18 cellular contexts compared by ENCODE assay signal in genomic region chr1:228977741-228978140, GRCh38.
DNase-seq lines count a peak whose midpoint lies in the region; ATAC-seq, FAIRE-seq and TF ChIP-seq lines count a peak whose summit lies in the region.
"Had no signal": no experiment of that assay in that cellular context is flagged by ENCODE, and none has a peak within 500 bp of the region (broad histone marks: within the 10 kb centered on the region; RNA-seq: fewer than 3 reads in every experiment).

No MANE protein-coding gene starts in this region.

- H3K27me3 ChIP-seq in H9 (ENCODE audit: insufficient read depth, low read length) (no peaks in the 10 kb centered on the region), K562 (ENCODE audit: control insufficient read depth in 2 of 2, insufficient read depth in 2 of 2, low read length in 2 of 2) (peaks cover 43 to 59% of the 10 kb centered on the region in 2 experiments), transverse colon (no peaks in the 10 kb centered on the region)

- FAIRE-seq in K562 (lab: Jason Lieb, UNC) = no peak
- FAIRE-seq: D721Med, G401.6, GM12891 had no signal

- in situ Hi-C loops in K562 (cut with MboI) = no loop called here
- in situ Hi-C loops in transverse colon (cut with MboI; ENCODE audit: low pct_ligation_motif_present in 1 of 4, low pct_unique_long_range_greater_than_20kb in 1 of 4, low sequenced_read_pairs in 3 of 4) = no loop called here

- H3K27me3 Mint-ChIP-seq in H9 (ENCODE audit: low read depth) (no peaks in the 10 kb centered on the region; the same call in none of the 2 replicates), glutamatergic neuron (ENCODE audit: unreplicated experiment) (no peaks in the 10 kb centered on the region)
- H3K27me3 Mint-ChIP-seq in activated CD8-positive, alpha-beta memory T cell treated with anti-CD3 and anti-CD28 coated beads, Interleukin-2, amount 10 ng/mL, durations not matched to agents 7 days and 5 days = peaks cover 2% of the 10 kb centered on the region

- 100% methylated on average over 3 of the region's 3 CpGs for WGBS in H9 (ENCODE audit: extremely low coverage, insufficient read length, low lambda C conversion rate)
- 0% methylated on average over 3 of the region's 3 CpGs for WGBS in K562 (ENCODE audit: insufficient coverage, low coverage, missing lambda C conversion rate)
- WGBS in transverse colon (ENCODE audit: low coverage in 1 of 2), 2 donors = 91 to 96% methylated on average over 3 of the region's 3 CpGs

- H4K8ac ChIP-seq in H9 (replicated peaks; ENCODE audit: insufficient read length, low read depth, low read length) = no peak overlapping the region

- no peak overlapping the region for H4K91ac ChIP-seq in H9 (ENCODE audit: insufficient read length, low read depth, low read length)

- H2BK5ac ChIP-seq in H9 (ENCODE audit: insufficient read length, low read length) = no peak overlapping the region

- TF ChIP-seq EP300 in K562 (IDR thresholded peaks at IDR 0.05; ENCODE audit: low read length) = no peak
- no peak for TF ChIP-seq EP300 in transverse colon (IDR thresholded peaks at IDR 0.05; ENCODE audit: low read depth)

- no peaks in the 10 kb centered on the region for H3K23me2 ChIP-seq in H9 (ENCODE audit: insufficient read length, low read depth, low read length, poor library complexity, severe bottlenecking)

- H3K56ac ChIP-seq in H9 (ENCODE audit: insufficient read length, low read depth, low read length) = no peak overlapping the region

- H2AK5ac ChIP-seq in H9 (ENCODE audit: insufficient read length, low read length) = no peak overlapping the region

- H3K4me3 Mint-ChIP-seq in H9 = peak overlapping the region in 1 of 2 experiments; percentile 9; a peak in 2 of 5 replicates
- peak overlapping the region; percentile 13 for H3K4me3 Mint-ChIP-seq in glutamatergic neuron (ENCODE audit: unreplicated experiment)
- H3K4me3 Mint-ChIP-seq in activated CD8-positive, alpha-beta memory T cell treated with anti-CD3 and anti-CD28 coated beads, Interleukin-2, amount 10 ng/mL, durations not matched to agents 7 days and 5 days = no peak overlapping the region
- H3K4me3 Mint-ChIP-seq: CD14-positive monocyte; CD8-positive, alpha-beta T cell had no signal

- no peak overlapping the region for H2BK20ac ChIP-seq in H9 (ENCODE audit: low read depth, low read length, poor library complexity, severe bottlenecking)

- CTCF ChIA-PET in K562 (lab: Yijun Ruan, JAX; ENCODE audit: low intra/inter-chr PET ratio) = no interaction called here
- CTCF ChIA-PET in activated CD8-positive, alpha-beta memory T cell treated with anti-CD3 and anti-CD28 coated beads, Interleukin-2, amount 10 ng/mL, durations not matched to agents 7 days and 5 days (lab: Charles Lee) = no interaction called here

- intact Hi-C loops in K562 (cut with micrococcal nuclease) (no loop called here), transverse colon (cut with DNase I; ENCODE audit: low total_unique reads) (no loop called here)

- H4K20me1 ChIP-seq in H9 (ENCODE audit: control insufficient read depth, insufficient read depth, insufficient read length) (no peaks in the 10 kb centered on the region), K562 (replicated peaks; ENCODE audit: control insufficient read depth, insufficient read depth, low read length) (peaks cover 8% of the 10 kb centered on the region; the same call in 1 of the 2 replicates)

- no peak for TF ChIP-seq POLR2A in K562 (conservative IDR thresholded peaks at IDR 0.05)
- no peak for TF ChIP-seq POLR2A in transverse colon (IDR thresholded peaks at IDR 0.05)

- H3T11ph ChIP-seq in H9 (ENCODE audit: low read length) = no peak overlapping the region

- H3K14ac ChIP-seq in H9 (ENCODE audit: insufficient read depth, low read length) = no peak overlapping the region

- BruUV-seq in K562 (replicated peaks; lab: Mats Ljungman, UMichigan) = no TSS peak

- H3K36me3 Mint-ChIP-seq in H9 (ENCODE audit: insufficient read depth in 1 of 3, low read depth in 3 of 3) (no peaks in the 10 kb centered on the region; a peak in 1 of 7 replicates), glutamatergic neuron (ENCODE audit: unreplicated experiment) (no peaks in the 10 kb centered on the region)
- no peaks in the 10 kb centered on the region for H3K36me3 Mint-ChIP-seq in activated CD8-positive, alpha-beta memory T cell treated with anti-CD3 and anti-CD28 coated beads, Interleukin-2, amount 10 ng/mL, durations not matched to agents 7 days and 5 days
- H3K36me3 Mint-ChIP-seq: CD14-positive monocyte; CD8-positive, alpha-beta T cell had no signal

- H3K4me3 ChIP-seq in K562 = no peak overlapping the region
- H3K4me3 ChIP-seq in transverse colon = no peak overlapping the region

- H2BK12ac ChIP-seq in H9 (ENCODE audit: insufficient read length, low read depth, low read length) = no peak overlapping the region

- no peak for TF ChIP-seq CTCF in H9 (conservative IDR thresholded peaks at IDR 0.05)
- TF ChIP-seq CTCF in K562 (IDR thresholded peaks at IDR 0.05 in 2 of 3, conservative IDR thresholded peaks at IDR 0.05 in 1 of 3; ENCODE audit: insufficient read depth in 2 of 3, low read depth in 1 of 3, low read length in 3 of 3) = no peak
- TF ChIP-seq CTCF in glutamatergic neuron (IDR thresholded peaks at IDR 0.05; ENCODE audit: partially characterized antibody, unreplicated experiment) = no peak
- TF ChIP-seq CTCF in transverse colon (IDR thresholded peaks at IDR 0.05) = no peak

- no peak overlapping the region for H2AFZ ChIP-seq in H9 (ENCODE audit: low read length)
- H2AFZ ChIP-seq in K562 (ENCODE audit: low read depth, low read length) = no peak overlapping the region

- H3K4me1 ChIP-seq in H9 (ENCODE audit: insufficient read depth, low read length) (no peaks in the 10 kb centered on the region; the same call in 1 of the 2 replicates), K562 (replicated peaks in 1 of 2; ENCODE audit: control insufficient read depth in 2 of 2, insufficient read depth in 2 of 2, low read length in 2 of 2) (no peaks in the 10 kb centered on the region), transverse colon (peaks cover 0 to 5% (median 0%) of the 10 kb centered on the region in 4 donors)

- no peak overlapping the region for H3K4ac ChIP-seq in H9 (ENCODE audit: low read depth, low read length)

- ATAC-seq in K562 = no peak
- ATAC-seq in activated CD8-positive, alpha-beta memory T cell treated with anti-CD3 and anti-CD28 coated beads, Interleukin-2, amount 10 ng/mL, durations not matched to agents 7 days and 5 days = no peak
- ATAC-seq: CD8-positive, alpha-beta T cell; HCT116 had no signal

- H3K18ac ChIP-seq in H9 (ENCODE audit: insufficient read length, low read depth, low read length) = no peak overlapping the region

- H3K9me3 ChIP-seq in H9 (ENCODE audit: control insufficient read depth, low read depth, low read length) (no peaks in the 10 kb centered on the region), K562 (replicated peaks; ENCODE audit: control insufficient read depth, insufficient read depth, low read depth, low read length) (no peaks in the 10 kb centered on the region), transverse colon (no peaks in the 10 kb centered on the region)

- no peaks in the 10 kb centered on the region for H3K9me1 ChIP-seq in K562 (ENCODE audit: control insufficient read depth, insufficient read depth, low read length)

- no peaks in the 10 kb centered on the region for H3K79me2 ChIP-seq in H9 (ENCODE audit: insufficient read depth, low read length)
- H3K79me2 ChIP-seq in K562 (ENCODE audit: control insufficient read depth, insufficient read depth, low read length) = no peaks in the 10 kb centered on the region

- H3K9me3 Mint-ChIP-seq in H9 = no peaks in the 10 kb centered on the region; a peak in 1 of 5 replicates
- peaks cover 5% of the 10 kb centered on the region for H3K9me3 Mint-ChIP-seq in glutamatergic neuron (ENCODE audit: unreplicated experiment)
- no peaks in the 10 kb centered on the region for H3K9me3 Mint-ChIP-seq in activated CD8-positive, alpha-beta memory T cell treated with anti-CD3 and anti-CD28 coated beads, Interleukin-2, amount 10 ng/mL, durations not matched to agents 7 days and 5 days (ENCODE audit: low read depth)
- H3K9me3 Mint-ChIP-seq: CD14-positive monocyte; CD8-positive, alpha-beta T cell had no signal

- H3K4me2 ChIP-seq in H9 (ENCODE audit: insufficient read depth, insufficient read length, low read length) (no peak overlapping the region), K562 (ENCODE audit: insufficient read depth, low read length) (no peak overlapping the region)

- H4K5ac ChIP-seq in H9 (ENCODE audit: insufficient read length, low read depth, low read length) = no peak overlapping the region

- H3K27ac ChIP-seq in H9 (ENCODE audit: insufficient read length, low read depth, low read length) = no peak overlapping the region
- H3K27ac ChIP-seq in K562 (ENCODE audit: extremely low read depth, low read depth, low read length) = no peak overlapping the region
- H3K27ac ChIP-seq in transverse colon = no peak overlapping the region
- H3K27ac ChIP-seq: 22Rv1 had no signal

- peak; percentile 5 for DNase-seq in H9
- no peak for DNase-seq in K562 (ENCODE audit: extremely low read depth in 1 of 4, low spot score in 3 of 4)
- no peak for DNase-seq in glutamatergic neuron
- DNase-seq in ureter (ENCODE audit: low spot score) = peak; percentile 12
- DNase-seq in HUDEP-2 (lab: John Stamatoyannopoulos, UW; ENCODE audit: unreplicated experiment in 76 of 76) = no peak
- no peak for DNase-seq in transverse colon
- no peak for DNase-seq in foreskin melanocyte
- no peak for DNase-seq in activated CD8-positive, alpha-beta memory T cell treated with anti-CD3 and anti-CD28 coated beads, Interleukin-2, amount 10 ng/mL, durations not matched to agents 7 days and 5 days
- DNase-seq: CD8-positive, alpha-beta T cell; COR-L47; DMS153; DMS79 treated with DMSO at 0.1 percent for 48 hours had no signal

- no peak overlapping the region for H2BK15ac ChIP-seq in H9 (ENCODE audit: low read depth, low read length)

- no peak overlapping the region for H3K23ac ChIP-seq in H9 (ENCODE audit: insufficient read length, low read depth, low read length)

- TF ChIP-seq RAD21 in K562 (CRISPR knock-in tag; conservative IDR thresholded peaks at IDR 0.05 in 1 of 2, IDR thresholded peaks at IDR 0.05 in 1 of 2) = no peak

- POLR2A ChIA-PET in K562 (lab: Yijun Ruan, JAX) = interaction anchor here (0.6 to 1.2 kb wide), 2 partner anchors 12 to 14 kb away, joined by 3 to 4 read pairs; no protein-coding TSS in a partner anchor

- H3K36me3 ChIP-seq in K562 (ENCODE audit: control insufficient read depth, insufficient read depth, low read length) (no peaks in the 10 kb centered on the region), transverse colon (no peaks in the 10 kb centered on the region)

- no peaks in the 10 kb centered on the region for H3K79me1 ChIP-seq in H9 (ENCODE audit: insufficient read depth, low read depth, low read length, poor library complexity, severe bottlenecking)

- H3K9ac ChIP-seq in H9 (ENCODE audit: extremely low read depth, insufficient read length, low read length) = no peak overlapping the region
- no peak overlapping the region for H3K9ac ChIP-seq in K562 (ENCODE audit: insufficient read depth in 1 of 2, low read depth in 2 of 2, low read length in 2 of 2)

- H2BK120ac ChIP-seq in H9 (ENCODE audit: low read depth, low read length, poor library complexity, severe bottlenecking) = no peak overlapping the region

- H3K27ac Mint-ChIP-seq in H9 = no peak overlapping the region
- H3K27ac Mint-ChIP-seq in glutamatergic neuron (ENCODE audit: unreplicated experiment) = peak overlapping the region; percentile 77
- H3K27ac Mint-ChIP-seq in activated CD8-positive, alpha-beta memory T cell treated with anti-CD3 and anti-CD28 coated beads, Interleukin-2, amount 10 ng/mL, durations not matched to agents 7 days and 5 days = no peak overlapping the region
- H3K27ac Mint-ChIP-seq: CD8-positive, alpha-beta T cell had no signal

- H3K4me1 Mint-ChIP-seq in H9 (peaks cover 40 to 43% of the 10 kb centered on the region in 2 experiments), glutamatergic neuron (ENCODE audit: low read depth, unreplicated experiment) (peaks cover 40% of the 10 kb centered on the region)
- no peaks in the 10 kb centered on the region for H3K4me1 Mint-ChIP-seq in activated CD8-positive, alpha-beta memory T cell treated with anti-CD3 and anti-CD28 coated beads, Interleukin-2, amount 10 ng/mL, durations not matched to agents 7 days and 5 days

Comparison
In these comparisons a context has a peak if more than half of its experiments do, and no peak if none do; other contexts are left out.
1. DNase-seq: peak in H9 (single experiment) and ureter (single experiment); none in K562 (0 of 4), glutamatergic neuron (single experiment), HUDEP-2 (0 of 76), transverse colon (single experiment), foreskin melanocyte (single experiment) and activated CD8-positive, alpha-beta memory T cell treated with anti-CD3 and anti-CD28 coated beads, Interleukin-2, amount 10 ng/mL, durations not matched to agents 7 days and 5 days (single experiment).